8 cellular contexts compared by ENCODE assay signal in genomic region chr4:67549123-67549522, GRCh38. TPM values are rescaled to one million over a fixed set of nuclear protein-coding genes. Genes with fewer than 3 reads are reported as not detected.
DNase-seq lines count a peak whose midpoint lies in the region; ATAC-seq and TF ChIP-seq lines count a peak whose summit lies in the region.

No MANE protein-coding gene starts in this region.

- no peak overlapping the region for H3K4me2 ChIP-seq in OCI-LY7 (ENCODE audit: low read length)

- H2AFZ ChIP-seq in OCI-LY7 (ENCODE audit: low read length) = peak overlapping the region; percentile 94; the same call in 1 of the 2 replicates

- no peaks in the 10 kb centered on the region for H3K9me3 ChIP-seq in CD4-positive, alpha-beta T cell (ENCODE audit: control insufficient read depth, low read length)
- H3K9me3 ChIP-seq in OCI-LY7 (ENCODE audit: low read length) = no peaks in the 10 kb centered on the region

- ATAC-seq in CD4-positive, alpha-beta T cell (ENCODE audit: poor library complexity) = peak; percentile 16
- ATAC-seq in GM18870 (IDR thresholded peaks at IDR 0.05; ENCODE audit: unreplicated experiment) (peak; percentile 43), HG03280 (IDR thresholded peaks at IDR 0.05; ENCODE audit: unreplicated experiment) (peak; percentile 38), GM21528 (IDR thresholded peaks at IDR 0.05; ENCODE audit: low FRiP score, unreplicated experiment) (no peak)

- no peaks in the 10 kb centered on the region for H3K9me2 ChIP-seq in OCI-LY7 (ENCODE audit: insufficient read depth, low read length)

- CTCF ChIA-PET in CD4-positive, alpha-beta T cell (lab: Charles Lee) = interaction anchor here (1.2 kb wide), 1 partner anchor 151 kb away, joined by 3 read pairs; no protein-coding TSS in a partner anchor
- CTCF ChIA-PET in OCI-LY7 (lab: Charles Lee; ENCODE audit: unreplicated experiment) = no interaction called here

- peaks cover 68% of the 10 kb centered on the region for H3K4me1 ChIP-seq in OCI-LY7 (ENCODE audit: insufficient read depth, low read length, poor library complexity, severe bottlenecking)

- H3K4me3 ChIP-seq in OCI-LY7 (ENCODE audit: low read depth, low read length, poor library complexity, severe bottlenecking) = no peak overlapping the region

- H3K4me3 Mint-ChIP-seq in CD4-positive, alpha-beta T cell = peak overlapping the region; percentile 54

- BruUV-seq in OCI-LY7 (replicated peaks; lab: Mats Ljungman, UMichigan) = no TSS peak

- no peaks in the 10 kb centered on the region for H3K36me3 ChIP-seq in OCI-LY7 (ENCODE audit: insufficient read depth, low read length)

- no peak overlapping the region for H3K27ac ChIP-seq in CD4-positive, alpha-beta T cell (ENCODE audit: low read depth, low read length)
- H3K27ac ChIP-seq in OCI-LY7 (ENCODE audit: low read depth, low read length, poor library complexity, severe bottlenecking) = peak overlapping the region; percentile 23

- POLR2A ChIA-PET in CD4-positive, alpha-beta T cell (lab: Charles Lee) = no interaction called here
- POLR2A ChIA-PET in OCI-LY7 (lab: Charles Lee) = interaction anchor here (1.0 kb wide), 1 partner anchor 626 kb away, joined by 3 read pairs; no protein-coding TSS in a partner anchor

- peaks cover 11% of the 10 kb centered on the region for H3K79me2 ChIP-seq in OCI-LY7 (ENCODE audit: insufficient read depth, low read depth, low read length)

- H3K27me3 Mint-ChIP-seq in CD4-positive, alpha-beta T cell = no peaks in the 10 kb centered on the region

- peaks cover 13% of the 10 kb centered on the region for H3K36me3 Mint-ChIP-seq in CD4-positive, alpha-beta T cell (ENCODE audit: low read depth)

- no peaks in the 10 kb centered on the region for H3K9me3 Mint-ChIP-seq in CD4-positive, alpha-beta T cell

- H3K4me1 Mint-ChIP-seq in CD4-positive, alpha-beta T cell (ENCODE audit: low read depth) = peaks cover 22% of the 10 kb centered on the region

- H3K27me3 ChIP-seq in CD4-positive, alpha-beta T cell (ENCODE audit: control insufficient read depth, insufficient read depth, low read length) = no peaks in the 10 kb centered on the region

- peak overlapping the region; percentile 45 for H3K27ac Mint-ChIP-seq in CD4-positive, alpha-beta T cell

- DNase-seq in CD4-positive, alpha-beta T cell = no peak
- DNase-seq in OCI-LY7 (ENCODE audit: low spot score) (peak; percentile 73), iris pigment epithelial cell (ENCODE audit: low read depth) (peak; percentile 8), NCI-H446 treated with DMSO at 0.1 percent for 48 hours (lab: John Stamatoyannopoulos, UW) (no peak), activated T-cell treated with anti-CD3 and anti-CD28 coated beads for 4 hours (no peak)

- intact Hi-C loops in CD4-positive, alpha-beta T cell (cut with DNase I, micrococcal nuclease) = loop anchor here (1.0 to 5.0 kb wide), 9 partner anchors 33 to 628 kb away; no protein-coding TSS in a partner anchor
- intact Hi-C loops in OCI-LY7 (cut with micrococcal nuclease; ENCODE audit: unreplicated experiment) = loop anchor here (1.0 to 10.0 kb wide), 4 partner anchors 152 to 796 kb away; partner anchors contain the start of gene UBA6

- H4K20me1 ChIP-seq in OCI-LY7 (ENCODE audit: insufficient read depth, low read length) = peaks cover 2% of the 10 kb centered on the region; the same call in 1 of the 2 replicates

- TF ChIP-seq CTCF in CD4-positive, alpha-beta T cell (IDR thresholded peaks at IDR 0.05) = peak; percentile 71
- peak; percentile 92 for TF ChIP-seq CTCF in OCI-LY7 (conservative IDR thresholded peaks at IDR 0.05; ENCODE audit: low read length)

RNA-seq across cellular contexts. Expression of gene CENPC, which starts 3.8 kb away (rescaled TPM):
- total RNA-seq in CD4-positive, alpha-beta T cell = 100 to 1,000 TPM; 115 to 116 TPM
- total RNA-seq in OCI-LY7 (2014; rRNA removed; shearing (Covaris generic)) = 46.2 and 47.4 TPM in 2 replicates
- total RNA-seq in OCI-LY7 (2022) = 55.4 and 64.0 TPM in 2 replicates

RNA-seq across cellular contexts. Expression of gene STAP1, which starts 9.4 kb away (rescaled TPM):
- 1 to 10 TPM; 2.7 to 3.6 TPM for total RNA-seq in CD4-positive, alpha-beta T cell
- total RNA-seq in OCI-LY7 (2014; rRNA removed; shearing (Covaris generic)) = 88.4 and 91.1 TPM in 2 replicates
- 111 and 120 TPM in 2 replicates for total RNA-seq in OCI-LY7 (2022)

Comparison
In these comparisons a context has a peak if more than half of its experiments do, and no peak if none do; other contexts are left out.
1. DNase-seq: peak in OCI-LY7 (single experiment) and iris pigment epithelial cell (single experiment); none in CD4-positive, alpha-beta T cell (0 of 10), NCI-H446 treated with DMSO at 0.1 percent for 48 hours (single experiment) and activated T-cell treated with anti-CD3 and anti-CD28 coated beads for 4 hours (single experiment).
2. RNA of gene STAP1, which starts 9.4 kb away (total RNA-seq): 88.4 to 120 TPM in OCI-LY7; 2.7 to 3.6 TPM in CD4-positive, alpha-beta T cell; every median in the first group is over 10 times any median in the second.